Comparison of ENCODE assay signal across 1 cellular context in the genomic region with DNA sequence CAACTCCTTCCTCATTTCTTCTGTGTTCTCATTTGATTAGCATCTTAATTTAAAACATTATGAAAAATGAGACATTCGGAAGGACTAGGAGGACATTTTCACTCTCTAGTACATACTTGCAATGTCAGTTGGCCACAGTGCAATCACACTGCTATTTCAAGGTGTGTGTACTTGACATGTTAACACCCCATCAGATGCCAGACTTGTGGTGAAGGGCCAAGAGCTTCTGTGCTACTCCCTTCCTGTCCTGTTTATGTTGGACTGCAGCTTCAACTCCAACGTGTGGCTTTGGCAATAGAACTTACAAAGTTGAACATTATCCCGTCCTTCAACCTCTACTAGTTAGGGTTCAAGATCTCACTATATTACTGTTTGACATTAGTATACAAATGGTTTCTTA.
TF ChIP-seq lines count a peak whose summit lies in the region.

No MANE protein-coding gene starts in this region.

TF ChIP-seq in GM12878, 131 proteins besides CTCF, POLR2A, EP300 and RAD21 (continued from another document):
- TF ChIP-seq KAT2A (conservative IDR thresholded peaks at IDR 0.05; ENCODE audit: control insufficient read depth, low read depth, low read length) (no peak), IKZF1 (conservative IDR thresholded peaks at IDR 0.05) (0 out of 2 replicates have a peak, but pooled peaks have one; percentile 41), CBFB (IDR thresholded peaks at IDR 0.05; ENCODE audit: low read depth) (no peak), SUZ12 (IDR thresholded peaks at IDR 0.05; ENCODE audit: unreplicated experiment) (no peak), IKZF2 (IDR thresholded peaks at IDR 0.05) (peak; percentile 14 to 42; a peak in 1 of 4 replicates), BRCA1 (IDR thresholded peaks at IDR 0.05; ENCODE audit: low read depth, low read length) (no peak), MTA2 (IDR thresholded peaks at IDR 0.05; ENCODE audit: low read depth) (0 out of 2 replicates have a peak, but pooled peaks have one; percentile 30), TCF3 (IDR thresholded peaks at IDR 0.05; ENCODE audit: borderline replicate concordance, insufficient read depth, low read depth, low read length) (no peak), SMAD1 (IDR thresholded peaks at IDR 0.05; ENCODE audit: low read depth, partially characterized antibody) (no peak), STAT1 (conservative IDR thresholded peaks at IDR 0.05) (no peak), BCL11A (IDR thresholded peaks at IDR 0.05; ENCODE audit: low read depth, low read length) (no peak), SPI1 (IDR thresholded peaks at IDR 0.05; ENCODE audit: borderline replicate concordance, insufficient read depth, low read depth, low read length) (no peak)
- TF ChIP-seq, protein P1, sequence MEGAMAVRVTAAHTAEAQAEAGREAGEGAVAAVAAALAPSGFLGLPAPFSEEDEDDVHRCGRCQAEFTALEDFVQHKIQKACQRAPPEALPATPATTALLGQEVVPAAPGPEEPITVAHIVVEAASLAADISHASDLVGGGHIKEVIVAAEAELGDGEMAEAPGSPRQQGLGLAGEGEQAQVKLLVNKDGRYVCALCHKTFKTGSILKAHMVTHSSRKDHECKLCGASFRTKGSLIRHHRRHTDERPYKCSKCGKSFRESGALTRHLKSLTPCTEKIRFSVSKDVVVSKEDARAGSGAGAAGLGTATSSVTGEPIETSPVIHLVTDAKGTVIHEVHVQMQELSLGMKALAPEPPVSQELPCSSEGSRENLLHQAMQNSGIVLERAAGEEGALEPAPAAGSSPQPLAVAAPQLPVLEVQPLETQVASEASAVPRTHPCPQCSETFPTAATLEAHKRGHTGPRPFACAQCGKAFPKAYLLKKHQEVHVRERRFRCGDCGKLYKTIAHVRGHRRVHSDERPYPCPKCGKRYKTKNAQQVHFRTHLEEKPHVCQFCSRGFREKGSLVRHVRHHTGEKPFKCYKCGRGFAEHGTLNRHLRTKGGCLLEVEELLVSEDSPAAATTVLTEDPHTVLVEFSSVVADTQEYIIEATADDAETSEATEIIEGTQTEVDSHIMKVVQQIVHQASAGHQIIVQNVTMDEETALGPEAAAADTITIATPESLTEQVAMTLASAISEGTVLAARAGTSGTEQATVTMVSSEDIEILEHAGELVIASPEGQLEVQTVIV (IDR thresholded peaks at IDR 0.05; ENCODE audit: borderline replicate concordance, partially characterized antibody): no peak
- TF ChIP-seq, protein P2, sequence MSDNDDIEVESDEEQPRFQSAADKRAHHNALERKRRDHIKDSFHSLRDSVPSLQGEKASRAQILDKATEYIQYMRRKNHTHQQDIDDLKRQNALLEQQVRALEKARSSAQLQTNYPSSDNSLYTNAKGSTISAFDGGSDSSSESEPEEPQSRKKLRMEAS (IDR thresholded peaks at IDR 0.05; ENCODE audit: low read depth, low read length): no peak
TF ChIP-seq in GM12878: peak in this region for 5.
